Comparison of ENCODE assay signal across 8 cellular contexts in genomic region chr17:62653831-62654829, GRCh38. TPM values are rescaled to one million over a fixed set of nuclear protein-coding genes. Genes with fewer than 3 reads are reported as not detected.
DNase-seq lines count a peak whose midpoint lies in the region; ATAC-seq and TF ChIP-seq lines count a peak whose summit lies in the region.

No MANE protein-coding gene starts in this region.

- H3K9me3 ChIP-seq in body of pancreas = no peaks in the 10 kb centered on the region

- H3K4me1 ChIP-seq in body of pancreas = peaks cover 17% of the 10 kb centered on the region

- H3K27ac ChIP-seq in body of pancreas = peak overlapping the region in 2 of 4 donors; percentile 34 to 50

- TF ChIP-seq CTCF in body of pancreas (IDR thresholded peaks at IDR 0.05) = no peak

- ATAC-seq in body of pancreas = peak; percentile 36
- ATAC-seq in HG03378 (IDR thresholded peaks at IDR 0.05; ENCODE audit: unreplicated experiment) = no peak
- no peak for ATAC-seq in HG03159 (IDR thresholded peaks at IDR 0.05; ENCODE audit: unreplicated experiment)

- TF ChIP-seq POLR2A in body of pancreas (IDR thresholded peaks at IDR 0.05) = no peak

- DNase-seq in AG08395 (ENCODE audit: low spot score) = peak; percentile 87
- peak; percentile 73 for DNase-seq in HCEC 1CT
- DNase-seq in body of pancreas = peak; percentile 25 to 44 (median 36)
- DNase-seq in mesenteric fat pad (ENCODE audit: low spot score) = peak; percentile 89
- DNase-seq in occipital lobe (lab: John Stamatoyannopoulos, UW) = no peak
- DNase-seq in effector CD4-positive, alpha-beta T cell = no peak

- 55 to 67% methylated on average over 13 to 19 of the region's 19 CpGs for WGBS in body of pancreas, 2 donors

- no peaks in the 10 kb centered on the region for H3K27me3 ChIP-seq in body of pancreas

- intact Hi-C loops in body of pancreas (cut with DNase I) = no loop called here

- H3K4me3 ChIP-seq in body of pancreas = no peak overlapping the region

- H3K36me3 ChIP-seq in body of pancreas (replicated peaks in 1 of 2; ENCODE audit: insufficient read depth in 1 of 2, low read depth in 2 of 2) = no peaks in the 10 kb centered on the region

RNA-seq across cellular contexts. Expression of gene MRC2, which starts 26.7 kb away (rescaled TPM):
- total RNA-seq in body of pancreas = 10 to 100 TPM in 1 of 2 donors, 1 to 10 TPM in 1; 7.0 to 22.1 TPM
- 46.1 TPM for total RNA-seq in mesenteric fat pad
- total RNA-seq in occipital lobe = 26.2 TPM

Comparison
In these comparisons a context has a peak if more than half of its experiments do, and no peak if none do; other contexts are left out.
1. DNase-seq: peak in AG08395 (single experiment), HCEC 1CT (single experiment), body of pancreas (4 of 4) and mesenteric fat pad (single experiment); none in occipital lobe (single experiment) and effector CD4-positive, alpha-beta T cell (single experiment).